ENCODE assay signal across 33 cellular contexts in the genomic region with DNA sequence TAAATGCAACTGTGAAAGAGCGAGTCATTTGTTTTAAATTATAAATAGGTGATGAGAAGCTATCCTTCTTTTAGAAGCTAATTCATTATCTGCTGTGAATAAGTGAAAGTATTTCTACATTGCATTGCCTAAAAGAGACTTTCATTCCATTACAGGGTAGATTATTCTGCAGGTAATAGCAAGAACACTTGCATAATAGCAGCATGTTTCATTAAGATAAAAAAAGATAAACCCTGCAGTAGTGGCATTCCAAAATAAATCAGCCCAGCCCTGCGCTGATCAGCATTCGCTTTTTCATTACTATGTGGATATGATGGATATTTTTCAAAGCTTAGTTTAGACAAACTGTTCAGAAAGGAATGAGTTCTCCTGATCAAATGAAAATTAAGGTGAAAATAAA.
"Had no signal": no experiment of that assay in that cellular context is flagged by ENCODE, and none has a peak within 500 bp of the region (broad histone marks: within the 10 kb centered on the region; RNA-seq: fewer than 3 reads in every experiment).

No MANE protein-coding gene starts in this region.

- H3K4me1 Mint-ChIP-seq: activated B cell treated with CpG ODN at 0.5 μM for 24 hours; activated CD4-positive, alpha-beta memory T cell treated with anti-CD3 and anti-CD28 coated beads, Interleukin-2, amount 10 ng/mL, durations not matched to agents 7 days and 5 days; activated CD4-positive, alpha-beta T cell treated with anti-CD3 and anti-CD28 coated beads for 36 hours; activated CD4-positive, alpha-beta T cell treated with anti-CD3 and anti-CD28 coated beads, Interleukin-2, amount 10 ng/mL, durations not matched to agents 24 days and 14 days; activated CD4-positive, alpha-beta T cell treated with anti-CD3 and anti-CD28 coated beads, Interleukin-2, amount 10 ng/mL, durations not matched to agents 7 days and 5 days; activated CD8-positive, alpha-beta memory T cell treated with anti-CD3 and anti-CD28 coated beads, Interleukin-2, amount 10 ng/mL, durations not matched to agents 7 days and 5 days; T-cell; T-helper 17 cell had no signal

- FAIRE-seq: TTC549 had no signal

- ATAC-seq: activated CD4-positive, alpha-beta T cell treated with anti-CD3 and anti-CD28 coated beads for 36 hours; activated CD4-positive, CD25-positive, alpha-beta regulatory T cell treated with anti-CD3 and anti-CD28 coated beads, Interleukin-2, amount 50 U/mL, for 24 hours; activated CD8-positive, alpha-beta memory T cell treated with anti-CD3 and anti-CD28 coated beads, Interleukin-2, amount 10 ng/mL, durations not matched to agents 7 days and 5 days; activated CD8-positive, alpha-beta T cell treated with anti-CD3 and anti-CD28 coated beads for 36 hours; activated CD8-positive, alpha-beta T cell treated with anti-CD3 and anti-CD28 coated beads, Interleukin-2, amount 10 ng/mL, durations not matched to agents 7 days and 5 days; T-cell; T-helper 17 cell; WTC11 had no signal

- H3K27ac Mint-ChIP-seq: activated B cell treated with CpG ODN at 0.5 μM for 24 hours; activated CD4-positive, alpha-beta memory T cell treated with anti-CD3 and anti-CD28 coated beads for 36 hours; activated CD4-positive, alpha-beta memory T cell treated with anti-CD3 and anti-CD28 coated beads, Interleukin-2, amount 10 ng/mL, durations not matched to agents 7 days and 5 days; activated CD4-positive, alpha-beta T cell treated with anti-CD3 and anti-CD28 coated beads for 36 hours; activated CD4-positive, alpha-beta T cell treated with anti-CD3 and anti-CD28 coated beads, Interleukin-2, amount 10 ng/mL, durations not matched to agents 24 days and 14 days; activated CD4-positive, alpha-beta T cell treated with anti-CD3 and anti-CD28 coated beads, Interleukin-2, amount 10 ng/mL, durations not matched to agents 7 days and 5 days; activated CD8-positive, alpha-beta memory T cell treated with anti-CD3 and anti-CD28 coated beads, Interleukin-2, amount 10 ng/mL, durations not matched to agents 7 days and 5 days; activated CD8-positive, alpha-beta T cell treated with anti-CD3 and anti-CD28 coated beads for 36 hours; activated CD8-positive, alpha-beta T cell treated with anti-CD3 and anti-CD28 coated beads, Interleukin-2, amount 10 ng/mL, durations not matched to agents 7 days and 5 days; T-cell; T-helper 1 cell treated with Interleukin-12 subunit alpha and Interleukin-12 subunit beta and Interleukin-4 antibody, amounts not matched to agents 30 μg/mL and 1 μg/mL, for 36 hours; T-helper 17 cell; T-helper 2 cell treated with Interferon-gamma antibody and Interleukin-4, amounts not matched to agents 5 μg/mL and 100 μg/mL, for 36 hours; WTC11 had no signal

- H3K27ac ChIP-seq: VCaP, WERI-Rb-1 had no signal

- H3K36me3 Mint-ChIP-seq: activated CD4-positive, alpha-beta memory T cell treated with anti-CD3 and anti-CD28 coated beads for 36 hours; activated CD8-positive, alpha-beta memory T cell treated with anti-CD3 and anti-CD28 coated beads, Interleukin-2, amount 10 ng/mL, durations not matched to agents 7 days and 5 days; T-cell; WTC11 had no signal

- H3K9me3 Mint-ChIP-seq: activated B cell treated with CpG ODN at 0.5 μM for 24 hours; activated CD4-positive, alpha-beta memory T cell treated with anti-CD3 and anti-CD28 coated beads for 36 hours; activated CD4-positive, alpha-beta memory T cell treated with anti-CD3 and anti-CD28 coated beads, Interleukin-2, amount 10 ng/mL, durations not matched to agents 7 days and 5 days; activated CD4-positive, alpha-beta T cell treated with anti-CD3 and anti-CD28 coated beads, Interleukin-2, amount 10 ng/mL, durations not matched to agents 24 days and 14 days; activated CD4-positive, alpha-beta T cell treated with anti-CD3 and anti-CD28 coated beads, Interleukin-2, amount 10 ng/mL, durations not matched to agents 7 days and 5 days; activated CD8-positive, alpha-beta T cell treated with anti-CD3 and anti-CD28 coated beads for 36 hours; T-cell; T-helper 1 cell treated with Interleukin-12 subunit alpha and Interleukin-12 subunit beta and Interleukin-4 antibody, amounts not matched to agents 30 μg/mL and 1 μg/mL, for 36 hours; T-helper 2 cell treated with Interferon-gamma antibody and Interleukin-4, amounts not matched to agents 5 μg/mL and 100 μg/mL, for 36 hours; WTC11 had no signal

- H3K36me3 ChIP-seq: WERI-Rb-1 had no signal

- DNase-seq: activated B cell treated with CpG ODN at 0.5 μM for 24 hours; activated CD4-positive, alpha-beta memory T cell treated with anti-CD3 and anti-CD28 coated beads for 36 hours; activated CD4-positive, alpha-beta memory T cell treated with anti-CD3 and anti-CD28 coated beads, Interleukin-2, amount 10 ng/mL, durations not matched to agents 7 days and 5 days; activated CD4-positive, alpha-beta T cell treated with anti-CD3 and anti-CD28 coated beads for 1 hour; activated CD4-positive, alpha-beta T cell treated with anti-CD3 and anti-CD28 coated beads for 36 hours; activated CD4-positive, alpha-beta T cell treated with anti-CD3 and anti-CD28 coated beads for 4 hours; activated CD4-positive, alpha-beta T cell treated with anti-CD3 and anti-CD28 coated beads for 48 hours; activated CD4-positive, alpha-beta T cell treated with anti-CD3 and anti-CD28 coated beads, Interleukin-2, amount 10 ng/mL, durations not matched to agents 24 days and 14 days; activated CD4-positive, alpha-beta T cell treated with anti-CD3 and anti-CD28 coated beads, Interleukin-2, amount 10 ng/mL, durations not matched to agents 7 days and 5 days; activated CD4-positive, alpha-beta T cell treated with anti-CD3 and anti-CD28 coated beads, Interleukin-2, amount 50 U/mL, for 1 hour; activated CD4-positive, alpha-beta T cell treated with anti-CD3 and anti-CD28 coated beads, Interleukin-2, amount 50 U/mL, for 4 hours; activated CD4-positive, alpha-beta T cell treated with anti-CD3 and anti-CD28 coated beads, Interleukin-2, amount 50 U/mL, for 48 hours; activated CD4-positive, CD25-positive, alpha-beta regulatory T cell; activated CD4-positive, CD25-positive, alpha-beta regulatory T cell treated with anti-CD3 and anti-CD28 coated beads, Interleukin-2, amount 50 U/mL, for 72 hours; activated CD8-positive, alpha-beta memory T cell treated with anti-CD3 and anti-CD28 coated beads for 24 hours; activated CD8-positive, alpha-beta memory T cell treated with anti-CD3 and anti-CD28 coated beads, Interleukin-2, amount 10 ng/mL, durations not matched to agents 7 days and 5 days; activated CD8-positive, alpha-beta memory T cell treated with anti-CD3 and anti-CD28 coated beads, Interleukin-2, amount 50 U/mL, for 4 hours; activated CD8-positive, alpha-beta memory T cell treated with anti-CD3 and anti-CD28 coated beads, Interleukin-2, amount 50 U/mL, for 48 hours; activated CD8-positive, alpha-beta T cell treated with anti-CD3 and anti-CD28 coated beads for 36 hours; activated CD8-positive, alpha-beta T cell treated with anti-CD3 and anti-CD28 coated beads, Interleukin-2, amount 10 ng/mL, durations not matched to agents 7 days and 5 days; activated T-cell treated with anti-CD3 and anti-CD28 coated beads for 4 hours; T-cell; T-helper 1 cell; T-helper 17 cell; T-helper 9 cell; T1000; WERI-Rb-1 had no signal

- H3K27me3 Mint-ChIP-seq: activated B cell treated with CpG ODN at 0.5 μM for 24 hours; activated CD4-positive, alpha-beta memory T cell treated with anti-CD3 and anti-CD28 coated beads for 36 hours; activated CD4-positive, alpha-beta memory T cell treated with anti-CD3 and anti-CD28 coated beads, Interleukin-2, amount 10 ng/mL, durations not matched to agents 7 days and 5 days; activated CD4-positive, alpha-beta T cell treated with anti-CD3 and anti-CD28 coated beads for 36 hours; activated CD4-positive, alpha-beta T cell treated with anti-CD3 and anti-CD28 coated beads, Interleukin-2, amount 10 ng/mL, durations not matched to agents 24 days and 14 days; activated CD4-positive, alpha-beta T cell treated with anti-CD3 and anti-CD28 coated beads, Interleukin-2, amount 10 ng/mL, durations not matched to agents 7 days and 5 days; activated CD8-positive, alpha-beta memory T cell treated with anti-CD3 and anti-CD28 coated beads, Interleukin-2, amount 10 ng/mL, durations not matched to agents 7 days and 5 days; activated CD8-positive, alpha-beta T cell treated with anti-CD3 and anti-CD28 coated beads for 36 hours; T-cell; T-helper 17 cell had no signal

- H3K4me3 Mint-ChIP-seq: activated B cell treated with CpG ODN at 0.5 μM for 24 hours; activated CD4-positive, alpha-beta memory T cell treated with anti-CD3 and anti-CD28 coated beads for 36 hours; activated CD4-positive, alpha-beta memory T cell treated with anti-CD3 and anti-CD28 coated beads, Interleukin-2, amount 10 ng/mL, durations not matched to agents 7 days and 5 days; activated CD4-positive, alpha-beta T cell treated with anti-CD3 and anti-CD28 coated beads for 36 hours; activated CD4-positive, alpha-beta T cell treated with anti-CD3 and anti-CD28 coated beads, Interleukin-2, amount 10 ng/mL, durations not matched to agents 24 days and 14 days; activated CD4-positive, alpha-beta T cell treated with anti-CD3 and anti-CD28 coated beads, Interleukin-2, amount 10 ng/mL, durations not matched to agents 7 days and 5 days; activated CD8-positive, alpha-beta memory T cell treated with anti-CD3 and anti-CD28 coated beads, Interleukin-2, amount 10 ng/mL, durations not matched to agents 7 days and 5 days; activated CD8-positive, alpha-beta T cell treated with anti-CD3 and anti-CD28 coated beads for 36 hours; activated CD8-positive, alpha-beta T cell treated with anti-CD3 and anti-CD28 coated beads, Interleukin-2, amount 10 ng/mL, durations not matched to agents 7 days and 5 days; T-cell; T-helper 1 cell treated with Interleukin-12 subunit alpha and Interleukin-12 subunit beta and Interleukin-4 antibody, amounts not matched to agents 30 μg/mL and 1 μg/mL, for 36 hours; T-helper 17 cell; T-helper 2 cell treated with Interferon-gamma antibody and Interleukin-4, amounts not matched to agents 5 μg/mL and 100 μg/mL, for 36 hours; WTC11 had no signal
